ENCODE assay signal across 11 cellular contexts in genomic region chr2:85175369-85176299, GRCh38. TPM values are rescaled to one million over a fixed set of nuclear protein-coding genes. Genes with fewer than 3 reads are reported as not detected.
DNase-seq lines count a peak whose midpoint lies in the region; ATAC-seq and TF ChIP-seq lines count a peak whose summit lies in the region.
"Had no signal": no experiment of that assay in that cellular context is flagged by ENCODE, and none has a peak within 500 bp of the region (broad histone marks: within the 10 kb centered on the region; RNA-seq: fewer than 3 reads in every experiment).

No MANE protein-coding gene starts in this region.

- intact Hi-C loops in esophagus squamous epithelium (cut with DNase I) = no loop called here

- WGBS in hepatocyte (ENCODE audit: low lambda C conversion rate, missing lambda C conversion rate) = 28% methylated on average over 13 of the region's 13 CpGs
- 51 to 57% methylated on average over 12 of the region's 13 CpGs for WGBS in esophagus squamous epithelium, 2 donors

- H3K27ac Mint-ChIP-seq in WTC11 = peak overlapping the region; percentile 82
- H3K27ac Mint-ChIP-seq in naive thymus-derived CD8-positive, alpha-beta T cell = peak overlapping the region in 1 of 10 donors; percentile 1

- no peaks in the 10 kb centered on the region for H3K9me3 ChIP-seq in hepatocyte (ENCODE audit: low read depth)
- no peaks in the 10 kb centered on the region for H3K9me3 ChIP-seq in skeletal muscle satellite cell (replicated peaks; ENCODE audit: low read length)
- H3K9me3 ChIP-seq in esophagus squamous epithelium = no peaks in the 10 kb centered on the region

- CTCF ChIA-PET in WTC11 (lab: Charles Lee) = interaction anchor here (0.8 to 3.2 kb wide), 7 partner anchors 8 to 125 kb away, joined by 3 to 17 read pairs (median 5); partner anchors contain the start of gene TCF7L1

- peaks cover 87% of the 10 kb centered on the region for H3K79me2 ChIP-seq in hepatocyte

- H3K4me1 ChIP-seq in hepatocyte (ENCODE audit: insufficient read depth) (peaks cover 23% of the 10 kb centered on the region), skeletal muscle satellite cell (ENCODE audit: control insufficient read depth, insufficient read depth, low read length) (peaks cover 24% of the 10 kb centered on the region), esophagus squamous epithelium (peaks cover 0 to 44% (median 8%) of the 10 kb centered on the region in 3 donors)

- peaks cover 11% of the 10 kb centered on the region for H3K36me3 Mint-ChIP-seq in WTC11
- no peaks in the 10 kb centered on the region for H3K36me3 Mint-ChIP-seq in naive thymus-derived CD8-positive, alpha-beta T cell

- H3K4me3 Mint-ChIP-seq in WTC11 = no peak overlapping the region
- no peak overlapping the region for H3K4me3 Mint-ChIP-seq in naive thymus-derived CD8-positive, alpha-beta T cell

- H3K9me3 Mint-ChIP-seq in WTC11 = no peaks in the 10 kb centered on the region
- peaks cover 0 to 2% (median 0%) of the 10 kb centered on the region in 9 donors for H3K9me3 Mint-ChIP-seq in naive thymus-derived CD8-positive, alpha-beta T cell

- H3K27me3 ChIP-seq in hepatocyte = no peaks in the 10 kb centered on the region
- no peaks in the 10 kb centered on the region for H3K27me3 ChIP-seq in skeletal muscle satellite cell (ENCODE audit: control insufficient read depth, insufficient read depth, low read length)
- H3K27me3 ChIP-seq in esophagus squamous epithelium = no peaks in the 10 kb centered on the region

- no peak for TF ChIP-seq POLR2A in esophagus squamous epithelium (IDR thresholded peaks at IDR 0.05)

- TF ChIP-seq CTCF in HFF-Myc (IDR thresholded peaks at IDR 0.05; ENCODE audit: low read depth, low read length, missing control alignments) (no peak), WTC11 (IDR thresholded peaks at IDR 0.05) (no peak), hepatocyte (IDR thresholded peaks at IDR 0.05; ENCODE audit: poor library complexity) (no peak), esophagus squamous epithelium (IDR thresholded peaks at IDR 0.05) (no peak)

- peaks cover 23% of the 10 kb centered on the region for H4K20me1 ChIP-seq in hepatocyte (ENCODE audit: insufficient read depth, poor library complexity, severe bottlenecking)

- H3K4me3 ChIP-seq in HFF-Myc (replicated peaks; ENCODE audit: low read depth, low read length) = no peak overlapping the region
- no peak overlapping the region for H3K4me3 ChIP-seq in hepatocyte
- H3K4me3 ChIP-seq in skeletal muscle satellite cell (ENCODE audit: low read length) = no peak overlapping the region
- no peak overlapping the region for H3K4me3 ChIP-seq in esophagus squamous epithelium

- DNase-seq in HFF-Myc (ENCODE audit: extremely low read depth, low read depth) (peak; percentile 30), WTC11 (ENCODE audit: low spot score) (no peak), hepatocyte (ENCODE audit: low spot score) (no peak), SW 1271 (lab: John Stamatoyannopoulos, UW) (no peak), esophagus squamous epithelium (lab: John Stamatoyannopoulos, UW) (no peak), NK-92 (lab: John Stamatoyannopoulos, UW; ENCODE audit: unreplicated experiment) (no peak)
- DNase-seq in naive thymus-derived CD8-positive, alpha-beta T cell = no peak
- DNase-seq: activated naive CD4-positive, alpha-beta T cell treated with anti-CD3 and anti-CD28 coated beads, Interleukin-2, amount 50 U/mL, for 16 hours had no signal

- peak overlapping the region; percentile 57 for H3K27ac ChIP-seq in hepatocyte
- H3K27ac ChIP-seq in esophagus squamous epithelium = peak overlapping the region in 2 of 4 donors; percentile 1 to 33
- H3K27ac ChIP-seq: epithelial cell of prostate, KMS-11 had no signal

- H3K4me1 Mint-ChIP-seq in WTC11 = peaks cover 90% of the 10 kb centered on the region
- H3K4me1 Mint-ChIP-seq in naive thymus-derived CD8-positive, alpha-beta T cell = peaks cover 0 to 2% (median 0%) of the 10 kb centered on the region in 4 donors

- H2AFZ ChIP-seq in hepatocyte = no peak overlapping the region

- ATAC-seq in WTC11 = no peak
- ATAC-seq in naive thymus-derived CD8-positive, alpha-beta T cell = no peak

- H3K36me3 ChIP-seq in hepatocyte (replicated peaks; ENCODE audit: insufficient read depth, low read depth) = no peaks in the 10 kb centered on the region
- H3K36me3 ChIP-seq in skeletal muscle satellite cell (ENCODE audit: insufficient read depth, low read length) = no peaks in the 10 kb centered on the region
- H3K36me3 ChIP-seq in esophagus squamous epithelium = no peaks in the 10 kb centered on the region

- H3K9ac ChIP-seq in skeletal muscle satellite cell (ENCODE audit: low read depth, low read length) = no peak overlapping the region
- H3K9ac ChIP-seq: KMS-11 had no signal

- H3K27me3 Mint-ChIP-seq in WTC11 (ENCODE audit: low read depth) = no peaks in the 10 kb centered on the region
- H3K27me3 Mint-ChIP-seq in naive thymus-derived CD8-positive, alpha-beta T cell = peaks cover 0 to 9% (median 4%) of the 10 kb centered on the region in 5 donors

- POLR2A ChIA-PET in WTC11 (lab: Charles Lee) = interaction anchor here (1.1 kb wide), 1 partner anchor 9 kb away, joined by 4 read pairs; no protein-coding TSS in a partner anchor
- POLR2A ChIA-PET in naive thymus-derived CD8-positive, alpha-beta T cell (lab: Charles Lee) = no interaction called here

- H3K4me2 ChIP-seq in hepatocyte = peak overlapping the region; percentile 39
- H3K4me2 ChIP-seq in skeletal muscle satellite cell (ENCODE audit: low read length) = peak overlapping the region; percentile 47
- H3K4me2 ChIP-seq: KMS-11 had no signal

- no peaks in the 10 kb centered on the region for H3K9me2 ChIP-seq in hepatocyte (replicated peaks; ENCODE audit: insufficient read depth)

TF ChIP-seq in WTC11, 78 proteins besides CTCF, POLR2A, EP300 and RAD21:
- TF ChIP-seq SMAD3 (CRISPR knock-in tag; IDR thresholded peaks at IDR 0.05; ENCODE audit: borderline replicate concordance) = no peak
- TF ChIP-seq E2F5 (CRISPR knock-in tag; IDR thresholded peaks at IDR 0.05) = no peak
- TF ChIP-seq NFE2L1 (CRISPR knock-in tag; IDR thresholded peaks at IDR 0.05) = no peak
- TF ChIP-seq JUN (CRISPR knock-in tag; IDR thresholded peaks at IDR 0.05) = no peak
- no peak for TF ChIP-seq ZNF263 (CRISPR knock-in tag; IDR thresholded peaks at IDR 0.05; ENCODE audit: low read depth)
- TF ChIP-seq GABPB1 (CRISPR knock-in tag; IDR thresholded peaks at IDR 0.05) = no peak
- no peak for TF ChIP-seq ATF2 (CRISPR knock-in tag; IDR thresholded peaks at IDR 0.05; ENCODE audit: borderline replicate concordance, low read depth)
- TF ChIP-seq ETV6 (CRISPR knock-in tag; IDR thresholded peaks at IDR 0.05) = 0 out of 2 replicates have a peak, but pooled peaks have one; percentile 14
TF ChIP-seq in WTC11: peak in this region for 1.

RNA-seq across cellular contexts. Expression of gene TCF7L1, which starts 42.4 kb away (rescaled TPM):
- total RNA-seq in WTC11 (2021) = 104 to 108 TPM (median 106 TPM) in 3 replicates
- 3.7 and 4.5 TPM in 2 replicates for total RNA-seq in hepatocyte
- 20.6 and 26.2 TPM in 2 replicates for polyA plus RNA-seq in hepatocyte
- total RNA-seq in skeletal muscle satellite cell (2012; rRNA removed) = not detected in 2 replicates
- not detected for total RNA-seq in naive thymus-derived CD8-positive, alpha-beta T cell
- polyA plus RNA-seq in naive thymus-derived CD8-positive, alpha-beta T cell = under 1 TPM in 2 of 3 donors, not detected in 1; 0.08 to 0.09 TPM
- total RNA-seq in esophagus squamous epithelium = 1 to 10 TPM in 2 of 4 donors, under 1 TPM in 2; 0.29 to 4.0 (median 1.3) TPM

Comparison
In these comparisons a context has a peak if more than half of its experiments do, and no peak if none do; other contexts are left out.
1. RNA of gene TCF7L1, which starts 42.4 kb away (total RNA-seq): 104 to 108 TPM in WTC11; 3.7 to 4.5 TPM in hepatocyte, 0.29 to 4.0 TPM in esophagus squamous epithelium and not detected in naive thymus-derived CD8-positive, alpha-beta T cell; every median in the first group is over 10 times any median in the second.